In genomic region chrX:76815754-76816153, GRCh38 we compare ENCODE assay signal across 33 cellular contexts.
"Had no signal": no experiment of that assay in that cellular context is flagged by ENCODE, and none has a peak within 500 bp of the region (broad histone marks: within the 10 kb centered on the region; RNA-seq: fewer than 3 reads in every experiment).

No MANE protein-coding gene starts in this region.

- H3K9me3 ChIP-seq: adrenal gland had no signal

- ATAC-seq: activated CD8-positive, alpha-beta T cell treated with anti-CD3 and anti-CD28 coated beads for 36 hours; activated naive CD4-positive, alpha-beta T cell treated with anti-CD3 and anti-CD28 coated beads, Interleukin-2, amount 50 U/mL, for 72 hours; activated T-cell treated with anti-CD3 and anti-CD28 coated beads, Interleukin-2, amount 50 U/mL, for 4 hours; activated T-cell treated with anti-CD3 and anti-CD28 coated beads, Interleukin-2, amount 50 U/mL, for 72 hours; activated T-helper 17 cell treated with anti-CD3 and anti-CD28 coated beads, Interleukin-2, amount 50 U/mL, for 72 hours had no signal

- H3K36me3 ChIP-seq: adrenal gland, cardiac muscle cell had no signal

- DNase-seq: activated B cell treated with CpG ODN at 0.5 μM for 24 hours; activated CD4-positive, alpha-beta memory T cell treated with anti-CD3 and anti-CD28 coated beads for 36 hours; activated CD4-positive, alpha-beta T cell treated with anti-CD3 and anti-CD28 coated beads for 4 hours; activated CD4-positive, alpha-beta T cell treated with anti-CD3 and anti-CD28 coated beads, Interleukin-2, amount 10 ng/mL, durations not matched to agents 24 days and 14 days; activated CD4-positive, alpha-beta T cell treated with anti-CD3 and anti-CD28 coated beads, Interleukin-2, amount 50 U/mL, for 1 hour; activated CD4-positive, alpha-beta T cell treated with anti-CD3 and anti-CD28 coated beads, Interleukin-2, amount 50 U/mL, for 4 hours; activated CD4-positive, CD25-positive, alpha-beta regulatory T cell treated with anti-CD3 and anti-CD28 coated beads, Interleukin-2, amount 50 U/mL, for 72 hours; activated CD8-positive, alpha-beta memory T cell treated with anti-CD3 and anti-CD28 coated beads, Interleukin-2, amount 50 U/mL, for 4 hours; activated CD8-positive, alpha-beta T cell treated with anti-CD3 and anti-CD28 coated beads for 36 hours; activated effector memory CD4-positive, alpha-beta T cell treated with anti-CD3 and anti-CD28 coated beads, Interleukin-2, amount 50 U/mL, for 16 hours; activated gamma-delta T cell treated with Interleukin-2 at 50 U/mL for 16 hours; activated naive CD4-positive, alpha-beta T cell; activated naive CD4-positive, alpha-beta T cell treated with anti-CD3 and anti-CD28 coated beads for 36 hours; activated naive CD4-positive, alpha-beta T cell treated with anti-CD3 and anti-CD28 coated beads, Interleukin-2, amount 50 U/mL, for 16 hours; activated naive CD8-positive, alpha-beta T cell treated with anti-CD3 and anti-CD28 coated beads for 36 hours; activated T-cell treated with anti-CD3 and anti-CD28 coated beads for 4 hours; activated T-cell treated with anti-CD3 and anti-CD28 coated beads, Interleukin-2, amount 50 U/mL, for 1 hour; activated T-cell treated with anti-CD3 and anti-CD28 coated beads, Interleukin-2, amount 50 U/mL, for 4 hours; activated T-cell treated with anti-CD3 and anti-CD28 coated beads, Interleukin-2, amount 50 U/mL, for 72 hours; adrenal gland; amniotic stem cell; aorta; caudate nucleus; cerebellar nuclear complex; T-helper 1 cell; T-helper 2 cell; T-helper 9 cell had no signal

- H3K27me3 ChIP-seq: adrenal gland, cardiac muscle cell had no signal

- H3K4me3 ChIP-seq: adrenal gland, cardiac muscle cell had no signal

- H3K4me1 ChIP-seq: adrenal gland had no signal

- FAIRE-seq: bronchial epithelial cell, TTC549 had no signal

- H3K27ac ChIP-seq: adrenal gland, cardiac muscle cell, VCaP had no signal
